In the genomic region with DNA sequence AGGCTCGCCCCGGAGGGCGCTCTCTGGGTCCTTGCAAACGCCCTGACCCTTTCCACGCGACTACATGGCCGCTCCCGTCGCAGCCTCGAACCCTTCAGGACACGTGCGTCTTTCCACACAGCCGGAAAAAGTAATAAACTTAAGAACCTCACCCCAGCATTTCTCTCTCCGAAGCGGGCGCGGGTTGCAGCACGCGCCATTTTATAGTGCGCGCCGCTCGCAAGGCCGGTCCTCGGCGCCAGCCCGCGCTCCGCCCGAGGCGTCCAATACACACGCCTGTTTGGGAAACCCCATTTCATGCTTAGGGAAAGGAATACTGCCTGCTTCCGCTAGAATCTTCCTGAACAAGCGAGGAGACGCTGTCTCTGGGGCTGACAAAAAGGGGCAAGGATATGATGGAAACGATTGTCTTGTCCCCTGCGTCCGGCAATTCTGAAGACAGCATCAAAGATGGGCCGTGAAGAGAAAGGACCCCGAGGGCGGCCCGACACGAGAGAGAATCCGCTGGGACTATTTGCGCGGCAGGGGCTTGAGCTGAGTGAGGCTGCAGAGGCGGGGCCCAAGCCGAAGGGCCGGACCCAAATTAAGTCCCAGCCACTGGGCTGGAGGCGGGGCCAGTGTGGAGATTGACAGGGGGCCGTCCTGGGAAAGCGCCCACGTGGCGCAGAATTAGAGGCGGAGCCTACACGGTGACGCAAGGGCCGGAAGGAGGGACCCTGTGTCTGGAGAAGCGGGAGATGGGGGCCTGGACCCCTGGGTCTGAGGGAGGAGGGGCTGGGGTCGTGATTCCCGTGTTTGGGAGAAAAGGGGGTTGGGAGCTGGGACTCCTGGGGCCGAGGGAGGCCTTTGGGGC, we compare ENCODE assay signal across 1 cellular context.
TF ChIP-seq lines count a peak whose summit lies in the region.

No MANE protein-coding gene starts in this region.

TF ChIP-seq in SK-N-SH, 30 proteins besides CTCF, POLR2A, EP300 and RAD21 (continued from another document):
- TF ChIP-seq, protein P1, sequence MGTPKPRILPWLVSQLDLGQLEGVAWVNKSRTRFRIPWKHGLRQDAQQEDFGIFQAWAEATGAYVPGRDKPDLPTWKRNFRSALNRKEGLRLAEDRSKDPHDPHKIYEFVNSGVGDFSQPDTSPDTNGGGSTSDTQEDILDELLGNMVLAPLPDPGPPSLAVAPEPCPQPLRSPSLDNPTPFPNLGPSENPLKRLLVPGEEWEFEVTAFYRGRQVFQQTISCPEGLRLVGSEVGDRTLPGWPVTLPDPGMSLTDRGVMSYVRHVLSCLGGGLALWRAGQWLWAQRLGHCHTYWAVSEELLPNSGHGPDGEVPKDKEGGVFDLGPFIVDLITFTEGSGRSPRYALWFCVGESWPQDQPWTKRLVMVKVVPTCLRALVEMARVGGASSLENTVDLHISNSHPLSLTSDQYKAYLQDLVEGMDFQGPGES (IDR thresholded peaks at IDR 0.05; ENCODE audit: low read depth, low read length), result no peak
- TF ChIP-seq MEF2A (IDR thresholded peaks at IDR 0.05; ENCODE audit: borderline replicate concordance, low read depth), result no peak
- TF ChIP-seq, protein P2, sequence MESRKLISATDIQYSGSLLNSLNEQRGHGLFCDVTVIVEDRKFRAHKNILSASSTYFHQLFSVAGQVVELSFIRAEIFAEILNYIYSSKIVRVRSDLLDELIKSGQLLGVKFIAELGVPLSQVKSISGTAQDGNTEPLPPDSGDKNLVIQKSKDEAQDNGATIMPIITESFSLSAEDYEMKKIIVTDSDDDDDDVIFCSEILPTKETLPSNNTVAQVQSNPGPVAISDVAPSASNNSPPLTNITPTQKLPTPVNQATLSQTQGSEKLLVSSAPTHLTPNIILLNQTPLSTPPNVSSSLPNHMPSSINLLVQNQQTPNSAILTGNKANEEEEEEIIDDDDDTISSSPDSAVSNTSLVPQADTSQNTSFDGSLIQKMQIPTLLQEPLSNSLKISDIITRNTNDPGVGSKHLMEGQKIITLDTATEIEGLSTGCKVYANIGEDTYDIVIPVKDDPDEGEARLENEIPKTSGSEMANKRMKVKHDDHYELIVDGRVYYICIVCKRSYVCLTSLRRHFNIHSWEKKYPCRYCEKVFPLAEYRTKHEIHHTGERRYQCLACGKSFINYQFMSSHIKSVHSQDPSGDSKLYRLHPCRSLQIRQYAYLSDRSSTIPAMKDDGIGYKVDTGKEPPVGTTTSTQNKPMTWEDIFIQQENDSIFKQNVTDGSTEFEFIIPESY (IDR thresholded peaks at IDR 0.05; ENCODE audit: borderline replicate concordance, low read depth), result no peak
- TF ChIP-seq NFIC (IDR thresholded peaks at IDR 0.05; ENCODE audit: borderline replicate concordance), result no peak
- TF ChIP-seq TEAD4 (IDR thresholded peaks at IDR 0.05; ENCODE audit: borderline replicate concordance, insufficient read depth), result no peak
- TF ChIP-seq, protein P3, sequence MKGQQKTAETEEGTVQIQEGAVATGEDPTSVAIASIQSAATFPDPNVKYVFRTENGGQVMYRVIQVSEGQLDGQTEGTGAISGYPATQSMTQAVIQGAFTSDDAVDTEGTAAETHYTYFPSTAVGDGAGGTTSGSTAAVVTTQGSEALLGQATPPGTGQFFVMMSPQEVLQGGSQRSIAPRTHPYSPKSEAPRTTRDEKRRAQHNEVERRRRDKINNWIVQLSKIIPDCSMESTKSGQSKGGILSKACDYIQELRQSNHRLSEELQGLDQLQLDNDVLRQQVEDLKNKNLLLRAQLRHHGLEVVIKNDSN (IDR thresholded peaks at IDR 0.05; ENCODE audit: borderline replicate concordance, low read depth), result peak; percentile 91
- TF ChIP-seq SMC3 (IDR thresholded peaks at IDR 0.05; ENCODE audit: low read depth, low read length), result no peak
- no peak for TF ChIP-seq GATA2 (CRISPR knock-in tag; IDR thresholded peaks at IDR 0.05)
- peak; percentile 98 for TF ChIP-seq POLR2AphosphoS5 (IDR thresholded peaks at IDR 0.05; ENCODE audit: low read depth, low read length)
- TF ChIP-seq, protein P4, sequence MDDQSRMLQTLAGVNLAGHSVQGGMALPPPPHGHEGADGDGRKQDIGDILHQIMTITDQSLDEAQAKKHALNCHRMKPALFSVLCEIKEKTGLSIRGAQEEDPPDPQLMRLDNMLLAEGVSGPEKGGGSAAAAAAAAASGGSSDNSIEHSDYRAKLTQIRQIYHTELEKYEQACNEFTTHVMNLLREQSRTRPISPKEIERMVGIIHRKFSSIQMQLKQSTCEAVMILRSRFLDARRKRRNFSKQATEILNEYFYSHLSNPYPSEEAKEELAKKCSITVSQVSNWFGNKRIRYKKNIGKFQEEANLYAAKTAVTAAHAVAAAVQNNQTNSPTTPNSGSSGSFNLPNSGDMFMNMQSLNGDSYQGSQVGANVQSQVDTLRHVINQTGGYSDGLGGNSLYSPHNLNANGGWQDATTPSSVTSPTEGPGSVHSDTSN (IDR thresholded peaks at IDR 0.05), result peak; percentile 98
- peak; percentile 87 for TF ChIP-seq SIN3A (IDR thresholded peaks at IDR 0.05; ENCODE audit: borderline replicate concordance, low read depth, low read length)
- TF ChIP-seq JUND (IDR thresholded peaks at IDR 0.05), result no peak
- TF ChIP-seq RXRA (IDR thresholded peaks at IDR 0.05; ENCODE audit: borderline replicate concordance, low read depth), result no peak
- TF ChIP-seq, protein P5, sequence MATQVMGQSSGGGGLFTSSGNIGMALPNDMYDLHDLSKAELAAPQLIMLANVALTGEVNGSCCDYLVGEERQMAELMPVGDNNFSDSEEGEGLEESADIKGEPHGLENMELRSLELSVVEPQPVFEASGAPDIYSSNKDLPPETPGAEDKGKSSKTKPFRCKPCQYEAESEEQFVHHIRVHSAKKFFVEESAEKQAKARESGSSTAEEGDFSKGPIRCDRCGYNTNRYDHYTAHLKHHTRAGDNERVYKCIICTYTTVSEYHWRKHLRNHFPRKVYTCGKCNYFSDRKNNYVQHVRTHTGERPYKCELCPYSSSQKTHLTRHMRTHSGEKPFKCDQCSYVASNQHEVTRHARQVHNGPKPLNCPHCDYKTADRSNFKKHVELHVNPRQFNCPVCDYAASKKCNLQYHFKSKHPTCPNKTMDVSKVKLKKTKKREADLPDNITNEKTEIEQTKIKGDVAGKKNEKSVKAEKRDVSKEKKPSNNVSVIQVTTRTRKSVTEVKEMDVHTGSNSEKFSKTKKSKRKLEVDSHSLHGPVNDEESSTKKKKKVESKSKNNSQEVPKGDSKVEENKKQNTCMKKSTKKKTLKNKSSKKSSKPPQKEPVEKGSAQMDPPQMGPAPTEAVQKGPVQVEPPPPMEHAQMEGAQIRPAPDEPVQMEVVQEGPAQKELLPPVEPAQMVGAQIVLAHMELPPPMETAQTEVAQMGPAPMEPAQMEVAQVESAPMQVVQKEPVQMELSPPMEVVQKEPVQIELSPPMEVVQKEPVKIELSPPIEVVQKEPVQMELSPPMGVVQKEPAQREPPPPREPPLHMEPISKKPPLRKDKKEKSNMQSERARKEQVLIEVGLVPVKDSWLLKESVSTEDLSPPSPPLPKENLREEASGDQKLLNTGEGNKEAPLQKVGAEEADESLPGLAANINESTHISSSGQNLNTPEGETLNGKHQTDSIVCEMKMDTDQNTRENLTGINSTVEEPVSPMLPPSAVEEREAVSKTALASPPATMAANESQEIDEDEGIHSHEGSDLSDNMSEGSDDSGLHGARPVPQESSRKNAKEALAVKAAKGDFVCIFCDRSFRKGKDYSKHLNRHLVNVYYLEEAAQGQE (IDR thresholded peaks at IDR 0.05; ENCODE audit: low read depth, low read length), result peak; percentile 54; the same call in 1 of the 2 replicates
- no peak for TF ChIP-seq FOXM1 (IDR thresholded peaks at IDR 0.05; ENCODE audit: low read depth)
